In the genomic region with DNA sequence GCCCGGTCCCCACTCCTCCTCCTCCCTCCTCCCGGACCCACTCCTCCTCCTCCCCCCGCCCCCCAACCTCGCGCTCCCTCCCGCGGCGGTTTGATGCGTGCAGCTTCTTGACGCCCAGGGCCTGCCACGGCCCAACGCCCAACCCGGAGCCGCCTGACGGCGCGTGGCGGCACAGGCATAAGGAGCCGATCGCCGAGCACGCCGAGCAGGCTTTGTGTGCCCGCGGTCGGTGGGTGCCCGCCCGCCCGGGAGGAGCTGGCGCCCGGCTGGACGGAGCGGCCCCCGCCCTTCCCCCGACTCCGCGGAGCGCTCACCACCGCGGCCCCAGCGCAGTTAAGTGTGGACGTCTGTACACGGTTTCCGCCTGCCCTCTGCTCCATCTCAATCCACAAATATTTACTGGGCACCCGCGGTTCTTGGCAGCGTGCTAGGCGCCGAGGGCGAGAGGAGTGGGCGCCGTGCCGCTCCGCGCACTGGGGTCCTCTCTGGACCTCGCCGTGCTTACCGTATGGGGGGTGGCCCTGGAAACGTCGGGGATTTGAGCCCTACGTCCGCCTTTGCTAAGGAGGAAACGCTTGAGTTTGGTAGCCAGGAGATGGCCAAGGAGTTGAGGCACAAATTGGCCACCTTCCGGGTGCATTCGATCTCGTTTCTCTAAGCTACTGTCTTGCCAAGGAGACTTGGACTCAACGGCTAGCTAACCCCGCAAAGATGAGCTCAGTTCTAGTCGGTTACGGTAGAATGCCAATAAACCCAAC, we compare ENCODE assay signal across 8 cellular contexts. TPM values are rescaled to one million over a fixed set of nuclear protein-coding genes. Genes with fewer than 3 reads are reported as not detected.
A peak's percentile ranks its signal among the peaks of the same experiment; 100 is the strongest.
DNase-seq lines count a peak whose midpoint lies in the region; ATAC-seq and TF ChIP-seq lines count a peak whose summit lies in the region.

No MANE protein-coding gene starts in this region.

- 0 to 1% (median 0%) methylated on average over 34 to 70 of the region's 70 CpGs for WGBS in spleen, 5 donors

- POLR2A ChIA-PET in AG04449 (lab: Yijun Ruan, JAX), result interaction anchor here (0.7 to 3.1 kb wide), 10 partner anchors 11 to 107 kb away, joined by 3 to 18 read pairs (median 4); partner anchors contain the start of genes INSRR, ISG20L2, METTL25B and MRPL24

- H3K4me3 ChIP-seq in AG04449 (ENCODE audit: low read depth, low read length) (peak overlapping the region; percentile 96), spleen (peak overlapping the region; percentile 47 to 99 (median 94))

- H3K27ac ChIP-seq in spleen, result peak overlapping the region; percentile 87 to 97 (median 94)

- peak; percentile 39 for TF ChIP-seq CTCF in AG04449 (IDR thresholded peaks at IDR 0.05; ENCODE audit: insufficient read depth, low read length, missing control alignments)
- peak in 4 of 11 experiments; percentile 26 to 56 (median 45) for TF ChIP-seq CTCF in spleen (IDR thresholded peaks at IDR 0.05 in 8 of 11, conservative IDR thresholded peaks at IDR 0.05 in 3 of 11)

- peak; percentile 72 for DNase-seq in AG04449 (ENCODE audit: low read depth, low spot score)
- peak; percentile 97 for DNase-seq in NCI-H345 (lab: John Stamatoyannopoulos, UW)
- DNase-seq in activated CD4-positive, CD25-positive, alpha-beta regulatory T cell treated with anti-CD3 and anti-CD28 coated beads, Interleukin-2, amount 50 U/mL, for 16 hours (ENCODE audit: low read depth, low spot score), result peak; percentile 97
- peak; percentile 92 for DNase-seq in central memory CD4-positive, alpha-beta T cell
- DNase-seq in iris pigment epithelial cell (ENCODE audit: low read depth), result peak; percentile 97
- peak; percentile 100 for DNase-seq in spleen

- CTCF ChIA-PET in AG04449 (lab: Yijun Ruan, JAX), result interaction anchor here (0.7 to 3.4 kb wide), 12 partner anchors 13 to 176 kb away, joined by 3 to 15 read pairs (median 4); partner anchors contain the start of genes NTRK1 and PRCC

- peak in 2 of 3 donors; percentile 41 to 58 for TF ChIP-seq POLR2A in spleen (IDR thresholded peaks at IDR 0.05)

- H3K4me1 ChIP-seq in spleen, result peaks cover 43 to 76% (median 52%) of the 10 kb centered on the region in 6 donors

- H3K9me3 ChIP-seq in spleen, result no peaks in the 10 kb centered on the region

- ATAC-seq in GM18907 (IDR thresholded peaks at IDR 0.05; ENCODE audit: unreplicated experiment) (peak; percentile 68), HG03280 (IDR thresholded peaks at IDR 0.05; ENCODE audit: unreplicated experiment) (peak; percentile 63)

- no peaks in the 10 kb centered on the region for H3K36me3 ChIP-seq in spleen

- no peaks in the 10 kb centered on the region for H3K27me3 ChIP-seq in spleen (replicated peaks in 1 of 7)

- intact Hi-C loops in spleen (cut with DNase I; ENCODE audit: low total_unique reads), result no loop called here

RNA-seq across cellular contexts. Expression of gene HDGF, which starts 0.4 kb away (rescaled TPM):
- 100 to 1,000 TPM in 4 of 7 donors, 10 to 100 TPM in 3; 80.9 to 143 (median 110) TPM for total RNA-seq in spleen
- polyA plus RNA-seq in spleen, result 100 to 1,000 TPM in 1 of 3 donors, 10 to 100 TPM in 2; 48.8 to 100 (median 66.0) TPM

RNA-seq across cellular contexts. Expression of gene MRPL24, which starts 11.0 kb away (rescaled TPM):
- 10 to 100 TPM; 15.2 to 45.3 (median 37.3) TPM for total RNA-seq in spleen
- 10 to 100 TPM; 64.8 to 83.5 (median 82.8) TPM for polyA plus RNA-seq in spleen

RNA-seq across cellular contexts. Expression of gene PRCC, which starts 15.4 kb away (rescaled TPM):
- 10 to 100 TPM; 45.4 to 64.6 (median 57.9) TPM for total RNA-seq in spleen
- 10 to 100 TPM; 39.1 to 55.9 (median 52.5) TPM for polyA plus RNA-seq in spleen

RNA-seq across cellular contexts. Expression of gene ISG20L2, which starts 23.3 kb away (rescaled TPM):
- total RNA-seq in spleen, result 10 to 100 TPM; 24.0 to 46.7 (median 33.8) TPM
- polyA plus RNA-seq in spleen, result 10 to 100 TPM in 1 of 3 donors, 1 to 10 TPM in 2; 6.6 to 14.4 (median 9.8) TPM

RNA-seq across cellular contexts. Expression of gene METTL25B, which starts 23.6 kb away (rescaled TPM):
- 10 to 100 TPM; 23.2 to 41.1 (median 32.4) TPM for total RNA-seq in spleen
- 10 to 100 TPM; 33.0 to 43.8 (median 42.9) TPM for polyA plus RNA-seq in spleen

Comparison
In these comparisons a context has a peak if more than half of its experiments do, and no peak if none do; other contexts are left out.
1. Peak in every context shown above with its lines: DNase-seq, ATAC-seq, H3K4me3 ChIP-seq and H3K27ac ChIP-seq.